Comparison of ENCODE assay signal across 11 cellular contexts in the genomic region with DNA sequence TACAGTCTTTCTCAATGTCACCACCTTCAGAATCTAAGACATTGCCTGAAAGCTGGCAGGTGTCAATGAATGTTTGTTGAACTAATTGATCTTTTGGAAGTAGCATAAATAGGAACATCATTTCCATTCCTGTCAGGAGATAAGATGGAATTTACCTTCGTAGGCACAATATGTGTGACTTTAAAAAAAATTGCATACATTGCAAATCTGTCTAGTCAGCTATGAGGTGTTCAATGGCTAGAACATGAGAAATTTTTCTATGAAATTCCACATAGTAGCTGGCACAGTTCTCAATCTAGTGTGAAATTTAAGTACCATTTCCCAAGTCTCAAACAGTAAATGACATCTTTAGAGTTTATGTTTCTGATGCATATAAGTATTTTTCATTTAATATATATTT. TPM values are rescaled to one million over a fixed set of nuclear protein-coding genes. Genes with fewer than 3 reads are reported as not detected.
"Had no signal": no experiment of that assay in that cellular context is flagged by ENCODE, and none has a peak within 500 bp of the region (broad histone marks: within the 10 kb centered on the region; RNA-seq: fewer than 3 reads in every experiment).

No MANE protein-coding gene starts in this region.

- H3K4me3 ChIP-seq: GM23248, HAP-1 had no signal

- H3K27ac ChIP-seq: GM23248, HL-60 had no signal

- H3K4me1 ChIP-seq: HAP-1 had no signal

- ATAC-seq: HCT116 had no signal

- DNase-seq: GM23248, GOT3, H7, HFFc6, KG1 had no signal

- H2AFZ ChIP-seq: GM23248 had no signal

- H3K9me3 ChIP-seq: HAP-1 had no signal

- H3K9ac ChIP-seq: GM23248 had no signal

- H3K36me3 ChIP-seq: HAP-1 had no signal

RNA-seq across cellular contexts. Expression of gene PAGE2, which starts 10.3 kb away (rescaled TPM):
- total RNA-seq: GM23248, H7, HT1080 had no signal
- polyA plus RNA-seq: GM23248, IgD-negative memory B cell had no signal

RNA-seq across cellular contexts. Expression of gene PAGE2B, which starts 24.3 kb away (rescaled TPM):
- total RNA-seq: GM23248, H4, H7, HFFc6, HT1080 had no signal
- polyA plus RNA-seq: GM23248, IgD-negative memory B cell had no signal
